1 cellular context compared by ENCODE assay signal in genomic region chr9:16505159-16505558, GRCh38.
TF ChIP-seq lines count a peak whose summit lies in the region.

No MANE protein-coding gene starts in this region.

TF ChIP-seq in GM23338, 12 proteins besides CTCF, POLR2A, EP300 and RAD21 (continued from another document):
- TF ChIP-seq ZNF462 (CRISPR knock-in tag; IDR thresholded peaks at IDR 0.05) (no peak), NANOG (IDR thresholded peaks at IDR 0.05; ENCODE audit: borderline replicate concordance) (no peak), CREB1 (CRISPR knock-in tag; IDR thresholded peaks at IDR 0.05; ENCODE audit: low read depth) (no peak)
